In the genomic region with DNA sequence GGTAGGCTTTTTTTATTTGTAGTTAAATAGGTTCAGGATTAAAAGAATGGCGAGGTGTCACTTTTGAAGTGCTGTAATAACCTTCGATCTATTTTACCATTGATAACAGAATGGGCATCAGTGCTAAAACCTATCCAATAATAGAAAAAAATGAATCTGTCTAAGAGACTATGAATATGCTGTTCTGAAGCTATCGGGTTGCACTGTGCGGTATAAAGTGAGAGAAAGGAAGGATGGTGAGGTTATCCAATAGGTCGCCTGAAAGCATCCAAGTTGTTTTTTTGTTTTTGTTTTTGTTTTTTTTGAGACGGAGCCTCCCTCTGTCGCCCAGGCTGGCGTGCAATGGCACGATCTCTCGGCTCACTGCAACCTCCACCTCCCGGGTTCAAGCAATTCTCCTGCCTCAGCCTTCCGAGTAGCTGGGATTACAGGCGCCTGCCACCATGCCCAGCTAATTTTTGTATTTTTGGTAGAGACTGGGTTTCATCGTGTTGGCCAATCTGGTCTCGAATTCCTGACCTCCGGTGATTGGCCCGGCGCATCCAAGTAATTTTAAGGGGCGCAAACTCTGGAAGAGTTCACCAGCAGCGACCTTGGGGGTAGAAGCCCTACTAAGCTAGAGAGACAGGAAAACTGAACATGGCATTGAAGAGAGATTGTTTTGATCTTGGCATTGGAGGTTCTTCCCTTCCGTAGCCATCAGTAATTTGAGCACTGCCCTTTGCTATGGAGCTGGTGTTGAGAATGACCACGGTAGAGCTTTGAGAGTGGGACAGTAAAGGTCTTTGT, we compare ENCODE assay signal across 8 cellular contexts. TPM values are rescaled to one million over a fixed set of nuclear protein-coding genes. Genes with fewer than 3 reads are reported as not detected.
DNase-seq lines count a peak whose midpoint lies in the region; ATAC-seq and TF ChIP-seq lines count a peak whose summit lies in the region.

No MANE protein-coding gene starts in this region.

- intact Hi-C loops in head of caudate nucleus (cut with DNase I), result no loop called here

- H3K4me1 Mint-ChIP-seq in osteocyte (ENCODE audit: unreplicated experiment), result peaks cover 25% of the 10 kb centered on the region

- H3K9me3 Mint-ChIP-seq in osteocyte (ENCODE audit: unreplicated experiment), result no peaks in the 10 kb centered on the region

- peak overlapping the region; percentile 98 for H3K27ac Mint-ChIP-seq in osteocyte (ENCODE audit: unreplicated experiment)

- CTCF ChIA-PET in GM10248 (lab: Yijun Ruan, JAX), result interaction anchor here (1.1 to 39.3 kb wide), 8 partner anchors 9 to 299 kb away, joined by 4 to 1775 read pairs (median 10); a partner anchor contains a TSS

- no peaks in the 10 kb centered on the region for H3K36me3 Mint-ChIP-seq in osteocyte (ENCODE audit: unreplicated experiment)

- peak; percentile 12 for ATAC-seq in HG02759 (IDR thresholded peaks at IDR 0.05; ENCODE audit: unreplicated experiment)

- DNase-seq in NCI-H1694 treated with DMSO at 0.1 percent for 48 hours (lab: John Stamatoyannopoulos, UW) (peak; percentile 63), NCI-H1694 (lab: John Stamatoyannopoulos, UW) (no peak), NCI-H345 (lab: John Stamatoyannopoulos, UW) (peak; percentile 70), head of caudate nucleus (peak in 36 of 42 donors; percentile 17 to 73 (median 45)), osteocyte (ENCODE audit: extremely low spot score, unreplicated experiment) (no peak), GM10248 (ENCODE audit: extremely low spot score) (no peak)
- DNase-seq in activated T-cell treated with anti-CD3 and anti-CD28 coated beads, Interleukin-2, amount 50 U/mL, for 48 hours, result peak; percentile 52 to 55

- no peaks in the 10 kb centered on the region for H3K27me3 Mint-ChIP-seq in osteocyte (ENCODE audit: unreplicated experiment)

- H3K4me3 Mint-ChIP-seq in osteocyte (ENCODE audit: unreplicated experiment), result peak overlapping the region; percentile 88

- TF ChIP-seq CTCF in osteocyte (IDR thresholded peaks at IDR 0.05) (no peak), GM10248 (IDR thresholded peaks at IDR 0.05; ENCODE audit: control extremely low read depth, extremely low read depth, low read depth, missing control alignments) (no peak)

- POLR2A ChIA-PET in GM10248 (lab: Yijun Ruan, JAX), result interaction anchor here (0.5 to 2.5 kb wide), 7 partner anchors 9 to 99 kb away, joined by 3 to 25 read pairs (median 3); a partner anchor contains a TSS

RNA-seq across cellular contexts. Expression of a gene that starts 8.7 kb away (rescaled TPM):
- 70.8 and 77.3 TPM in 2 replicates for total RNA-seq in osteocyte

RNA-seq across cellular contexts. Expression of a gene that starts 12.9 kb away (rescaled TPM):
- total RNA-seq in osteocyte, result 14.9 and 17.5 TPM in 2 replicates

Comparison
In these comparisons a context has a peak if more than half of its experiments do, and no peak if none do; other contexts are left out.
1. DNase-seq: peak in NCI-H1694 treated with DMSO at 0.1 percent for 48 hours (single experiment), NCI-H345 (single experiment), activated T-cell treated with anti-CD3 and anti-CD28 coated beads, Interleukin-2, amount 50 U/mL, for 48 hours (2 of 2) and head of caudate nucleus (36 of 42); none in NCI-H1694 (single experiment), osteocyte (single experiment) and GM10248 (single experiment).